Comparison of ENCODE assay signal across 1 cellular context in genomic region chr2:86562891-86563649, GRCh38.
TF ChIP-seq lines count a peak whose summit lies in the region.

Gene CHMP3 (minus strand): TSS chr2:86563443. CDS start chr2:86563348, 95 bp downstream.

TF ChIP-seq in GM12878, 131 proteins besides CTCF, POLR2A, EP300 and RAD21 (continued from another document):
- TF ChIP-seq ELK1 (IDR thresholded peaks at IDR 0.05; ENCODE audit: low read depth, low read length) = peak; percentile 64; the same call in 1 of the 2 replicates
- TF ChIP-seq, protein P1, sequence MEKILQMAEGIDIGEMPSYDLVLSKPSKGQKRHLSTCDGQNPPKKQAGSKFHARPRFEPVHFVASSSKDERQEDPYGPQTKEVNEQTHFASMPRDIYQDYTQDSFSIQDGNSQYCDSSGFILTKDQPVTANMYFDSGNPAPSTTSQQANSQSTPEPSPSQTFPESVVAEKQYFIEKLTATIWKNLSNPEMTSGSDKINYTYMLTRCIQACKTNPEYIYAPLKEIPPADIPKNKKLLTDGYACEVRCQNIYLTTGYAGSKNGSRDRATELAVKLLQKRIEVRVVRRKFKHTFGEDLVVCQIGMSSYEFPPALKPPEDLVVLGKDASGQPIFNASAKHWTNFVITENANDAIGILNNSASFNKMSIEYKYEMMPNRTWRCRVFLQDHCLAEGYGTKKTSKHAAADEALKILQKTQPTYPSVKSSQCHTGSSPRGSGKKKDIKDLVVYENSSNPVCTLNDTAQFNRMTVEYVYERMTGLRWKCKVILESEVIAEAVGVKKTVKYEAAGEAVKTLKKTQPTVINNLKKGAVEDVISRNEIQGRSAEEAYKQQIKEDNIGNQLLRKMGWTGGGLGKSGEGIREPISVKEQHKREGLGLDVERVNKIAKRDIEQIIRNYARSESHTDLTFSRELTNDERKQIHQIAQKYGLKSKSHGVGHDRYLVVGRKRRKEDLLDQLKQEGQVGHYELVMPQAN (conservative IDR thresholded peaks at IDR 0.05) = peak; percentile 64
- TF ChIP-seq MEF2A (IDR thresholded peaks at IDR 0.05; ENCODE audit: insufficient read depth, low read depth, low read length) = no peak
- TF ChIP-seq TCF12 (IDR thresholded peaks at IDR 0.05; ENCODE audit: low read depth, low read length) = peak; percentile 5; the same call in 1 of the 2 replicates
- TF ChIP-seq MTA2 (IDR thresholded peaks at IDR 0.05; ENCODE audit: low read depth) = peak; percentile 44
- TF ChIP-seq SREBF2 (IDR thresholded peaks at IDR 0.05; ENCODE audit: low read length) = no peak
- TF ChIP-seq PRDM15 (CRISPR knock-in tag; IDR thresholded peaks at IDR 0.05) = peak; percentile 85
- TF ChIP-seq MEF2B (IDR thresholded peaks at IDR 0.05; ENCODE audit: partially characterized antibody, poor library complexity, severe bottlenecking) = peak; percentile 41
- peak; percentile 94 for TF ChIP-seq NBN (IDR thresholded peaks at IDR 0.05)
- peak; percentile 18; the same call in 1 of the 3 replicates for TF ChIP-seq POU2F2 (IDR thresholded peaks at IDR 0.05; ENCODE audit: borderline replicate concordance, low read depth, low read length)
- TF ChIP-seq CEBPB (IDR thresholded peaks at IDR 0.05; ENCODE audit: borderline replicate concordance in 1 of 2, low read depth in 2 of 2, low read length in 2 of 2) = no peak
- TF ChIP-seq NRF1 (conservative IDR thresholded peaks at IDR 0.05; ENCODE audit: low read depth, low read length) = peak; percentile 89
- peak; percentile 75 for TF ChIP-seq ZBTB40 (IDR thresholded peaks at IDR 0.05; ENCODE audit: borderline replicate concordance)
- peak; percentile 97 for TF ChIP-seq ATF2 (IDR thresholded peaks at IDR 0.05; ENCODE audit: low read length)
- peak; percentile 90 for TF ChIP-seq SREBF1 (IDR thresholded peaks at IDR 0.05; ENCODE audit: low read length)
- TF ChIP-seq, protein P2, sequence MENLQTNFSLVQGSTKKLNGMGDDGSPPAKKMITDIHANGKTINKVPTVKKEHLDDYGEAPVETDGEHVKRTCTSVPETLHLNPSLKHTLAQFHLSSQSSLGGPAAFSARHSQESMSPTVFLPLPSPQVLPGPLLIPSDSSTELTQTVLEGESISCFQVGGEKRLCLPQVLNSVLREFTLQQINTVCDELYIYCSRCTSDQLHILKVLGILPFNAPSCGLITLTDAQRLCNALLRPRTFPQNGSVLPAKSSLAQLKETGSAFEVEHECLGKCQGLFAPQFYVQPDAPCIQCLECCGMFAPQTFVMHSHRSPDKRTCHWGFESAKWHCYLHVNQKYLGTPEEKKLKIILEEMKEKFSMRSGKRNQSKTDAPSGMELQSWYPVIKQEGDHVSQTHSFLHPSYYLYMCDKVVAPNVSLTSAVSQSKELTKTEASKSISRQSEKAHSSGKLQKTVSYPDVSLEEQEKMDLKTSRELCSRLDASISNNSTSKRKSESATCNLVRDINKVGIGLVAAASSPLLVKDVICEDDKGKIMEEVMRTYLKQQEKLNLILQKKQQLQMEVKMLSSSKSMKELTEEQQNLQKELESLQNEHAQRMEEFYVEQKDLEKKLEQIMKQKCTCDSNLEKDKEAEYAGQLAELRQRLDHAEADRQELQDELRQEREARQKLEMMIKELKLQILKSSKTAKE (IDR thresholded peaks at IDR 0.05; ENCODE audit: low read depth, poor library complexity, severe bottlenecking) = peak; percentile 70
- TF ChIP-seq, protein P3, sequence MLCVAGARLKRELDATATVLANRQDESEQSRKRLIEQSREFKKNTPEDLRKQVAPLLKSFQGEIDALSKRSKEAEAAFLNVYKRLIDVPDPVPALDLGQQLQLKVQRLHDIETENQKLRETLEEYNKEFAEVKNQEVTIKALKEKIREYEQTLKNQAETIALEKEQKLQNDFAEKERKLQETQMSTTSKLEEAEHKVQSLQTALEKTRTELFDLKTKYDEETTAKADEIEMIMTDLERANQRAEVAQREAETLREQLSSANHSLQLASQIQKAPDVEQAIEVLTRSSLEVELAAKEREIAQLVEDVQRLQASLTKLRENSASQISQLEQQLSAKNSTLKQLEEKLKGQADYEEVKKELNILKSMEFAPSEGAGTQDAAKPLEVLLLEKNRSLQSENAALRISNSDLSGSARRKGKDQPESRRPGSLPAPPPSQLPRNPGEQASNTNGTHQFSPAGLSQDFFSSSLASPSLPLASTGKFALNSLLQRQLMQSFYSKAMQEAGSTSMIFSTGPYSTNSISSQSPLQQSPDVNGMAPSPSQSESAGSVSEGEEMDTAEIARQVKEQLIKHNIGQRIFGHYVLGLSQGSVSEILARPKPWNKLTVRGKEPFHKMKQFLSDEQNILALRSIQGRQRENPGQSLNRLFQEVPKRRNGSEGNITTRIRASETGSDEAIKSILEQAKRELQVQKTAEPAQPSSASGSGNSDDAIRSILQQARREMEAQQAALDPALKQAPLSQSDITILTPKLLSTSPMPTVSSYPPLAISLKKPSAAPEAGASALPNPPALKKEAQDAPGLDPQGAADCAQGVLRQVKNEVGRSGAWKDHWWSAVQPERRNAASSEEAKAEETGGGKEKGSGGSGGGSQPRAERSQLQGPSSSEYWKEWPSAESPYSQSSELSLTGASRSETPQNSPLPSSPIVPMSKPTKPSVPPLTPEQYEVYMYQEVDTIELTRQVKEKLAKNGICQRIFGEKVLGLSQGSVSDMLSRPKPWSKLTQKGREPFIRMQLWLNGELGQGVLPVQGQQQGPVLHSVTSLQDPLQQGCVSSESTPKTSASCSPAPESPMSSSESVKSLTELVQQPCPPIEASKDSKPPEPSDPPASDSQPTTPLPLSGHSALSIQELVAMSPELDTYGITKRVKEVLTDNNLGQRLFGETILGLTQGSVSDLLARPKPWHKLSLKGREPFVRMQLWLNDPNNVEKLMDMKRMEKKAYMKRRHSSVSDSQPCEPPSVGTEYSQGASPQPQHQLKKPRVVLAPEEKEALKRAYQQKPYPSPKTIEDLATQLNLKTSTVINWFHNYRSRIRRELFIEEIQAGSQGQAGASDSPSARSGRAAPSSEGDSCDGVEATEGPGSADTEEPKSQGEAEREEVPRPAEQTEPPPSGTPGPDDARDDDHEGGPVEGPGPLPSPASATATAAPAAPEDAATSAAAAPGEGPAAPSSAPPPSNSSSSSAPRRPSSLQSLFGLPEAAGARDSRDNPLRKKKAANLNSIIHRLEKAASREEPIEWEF (IDR thresholded peaks at IDR 0.05; ENCODE audit: insufficient replicate concordance, low read depth, low read length) = no peak
- peak; percentile 84; the same call in 1 of the 2 replicates for TF ChIP-seq MAX (IDR thresholded peaks at IDR 0.05; ENCODE audit: low read depth, low read length)
- TF ChIP-seq, protein P4, sequence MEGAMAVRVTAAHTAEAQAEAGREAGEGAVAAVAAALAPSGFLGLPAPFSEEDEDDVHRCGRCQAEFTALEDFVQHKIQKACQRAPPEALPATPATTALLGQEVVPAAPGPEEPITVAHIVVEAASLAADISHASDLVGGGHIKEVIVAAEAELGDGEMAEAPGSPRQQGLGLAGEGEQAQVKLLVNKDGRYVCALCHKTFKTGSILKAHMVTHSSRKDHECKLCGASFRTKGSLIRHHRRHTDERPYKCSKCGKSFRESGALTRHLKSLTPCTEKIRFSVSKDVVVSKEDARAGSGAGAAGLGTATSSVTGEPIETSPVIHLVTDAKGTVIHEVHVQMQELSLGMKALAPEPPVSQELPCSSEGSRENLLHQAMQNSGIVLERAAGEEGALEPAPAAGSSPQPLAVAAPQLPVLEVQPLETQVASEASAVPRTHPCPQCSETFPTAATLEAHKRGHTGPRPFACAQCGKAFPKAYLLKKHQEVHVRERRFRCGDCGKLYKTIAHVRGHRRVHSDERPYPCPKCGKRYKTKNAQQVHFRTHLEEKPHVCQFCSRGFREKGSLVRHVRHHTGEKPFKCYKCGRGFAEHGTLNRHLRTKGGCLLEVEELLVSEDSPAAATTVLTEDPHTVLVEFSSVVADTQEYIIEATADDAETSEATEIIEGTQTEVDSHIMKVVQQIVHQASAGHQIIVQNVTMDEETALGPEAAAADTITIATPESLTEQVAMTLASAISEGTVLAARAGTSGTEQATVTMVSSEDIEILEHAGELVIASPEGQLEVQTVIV (IDR thresholded peaks at IDR 0.05; ENCODE audit: borderline replicate concordance, partially characterized antibody) = peak; percentile 85
- no peak for TF ChIP-seq PAX8 (IDR thresholded peaks at IDR 0.05)
- TF ChIP-seq ESRRA (IDR thresholded peaks at IDR 0.05; ENCODE audit: low read length) = no peak
- peak; percentile 96 for TF ChIP-seq PML (IDR thresholded peaks at IDR 0.05; ENCODE audit: low read length)
- peak; percentile 90 to 97 for TF ChIP-seq BHLHE40 (IDR thresholded peaks at IDR 0.05; ENCODE audit: borderline replicate concordance in 1 of 2, low read depth in 2 of 2, low read length in 1 of 2)
- TF ChIP-seq SRF (IDR thresholded peaks at IDR 0.05; ENCODE audit: low read depth in 2 of 2, low read length in 2 of 2) = no peak
- no peak for TF ChIP-seq CBX3 (IDR thresholded peaks at IDR 0.05; ENCODE audit: borderline replicate concordance, low read depth)
- peak; percentile 97 for TF ChIP-seq POLR2AphosphoS5 (IDR thresholded peaks at IDR 0.05; ENCODE audit: low read length)
